In genomic region chr15:92884813-92885461, GRCh38 we compare ENCODE assay signal across 8 cellular contexts. TPM values are rescaled to one million over a fixed set of nuclear protein-coding genes. Genes with fewer than 3 reads are reported as not detected.
DNase-seq lines count a peak whose midpoint lies in the region; ATAC-seq, FAIRE-seq and TF ChIP-seq lines count a peak whose summit lies in the region.

No MANE protein-coding gene starts in this region.

- CTCF ChIA-PET in Panc1 (lab: Charles Lee) = interaction anchor here (0.7 kb wide), 1 partner anchor 15 kb away, joined by 5 read pairs; no protein-coding TSS in a partner anchor
- CTCF ChIA-PET in H1 (lab: Charles Lee; ENCODE audit: partially characterized antibody) = interaction anchor here (1.4 to 6.6 kb wide), 4 partner anchors 10 to 88 kb away, joined by 4 to 32 read pairs (median 8); partner anchors contain the start of gene CHD2

- intact Hi-C loops in Panc1 (cut with micrococcal nuclease; ENCODE audit: unreplicated experiment) = no loop called here
- intact Hi-C loops in posterior vena cava (cut with DNase I) = loop anchor here in 1 of 2 donors (5.0 kb wide), 2 partner anchors 53 to 78 kb away; no protein-coding TSS in a partner anchor

- no peak overlapping the region; the same call in 1 of the 2 replicates for H3K18ac ChIP-seq in H1 (ENCODE audit: extremely low read depth, low read length)

- H2BK15ac ChIP-seq in H1 (ENCODE audit: low read length) = no peak overlapping the region

- H3K9me2 ChIP-seq in GM23338 (ENCODE audit: insufficient read depth) = no peaks in the 10 kb centered on the region

- H3K9me3 Mint-ChIP-seq in GM23338 = peaks cover 2% of the 10 kb centered on the region; the same call in 1 of the 3 replicates

- TF ChIP-seq RAD21 in H1 (IDR thresholded peaks at IDR 0.05 in 1 of 2, conservative IDR thresholded peaks at IDR 0.05 in 1 of 2; ENCODE audit: low read depth in 2 of 2, low read length in 2 of 2) = no peak

- no peak for TF ChIP-seq POLR2A in H1 (IDR thresholded peaks at IDR 0.05; ENCODE audit: control extremely low read depth in 1 of 2, low read depth in 2 of 2, low read length in 2 of 2)

- no TSS peak for BruUV-seq in Panc1 (replicated peaks; lab: Mats Ljungman, UMichigan)

- no peak overlapping the region for H2BK5ac ChIP-seq in H1 (ENCODE audit: low read depth, low read length)

- no peak overlapping the region for H3K14ac ChIP-seq in H1 (ENCODE audit: insufficient read length)

- no peak overlapping the region for H3K23ac ChIP-seq in H1 (ENCODE audit: insufficient read length)

- 11% methylated on average over 3 of the region's 3 CpGs; no CpG with 5 or more reads in 1 of the 2 experiments for WGBS in H1 (ENCODE audit: extremely low coverage in 1 of 2, insufficient coverage in 1 of 2, insufficient read length in 1 of 2, insufficient replicate concordance in 2 of 2, low coverage in 1 of 2, low lambda C conversion rate in 2 of 2, missing lambda C conversion rate in 1 of 2), 2 experiments

- POLR2A ChIA-PET in Panc1 (lab: Charles Lee) = interaction anchor here (0.5 to 4.6 kb wide), 6 partner anchors 16 to 100 kb away, joined by 3 to 84 read pairs (median 6); partner anchors contain the start of gene CHD2
- POLR2A ChIA-PET in H1 (lab: Charles Lee; ENCODE audit: partially characterized antibody) = interaction anchor here (0.8 to 19.4 kb wide), 13 partner anchors 9 to 87 kb away, joined by 3 to 255 read pairs (median 5); partner anchors contain the start of gene CHD2

- no peak overlapping the region for H3K56ac ChIP-seq in H1 (replicated peaks; ENCODE audit: insufficient read length, low read depth, low read length)

- peak overlapping the region; percentile 54 for H4K5ac ChIP-seq in H1 (ENCODE audit: insufficient read length, low read depth, low read length)

- H3K27me3 ChIP-seq in GM23338 (ENCODE audit: insufficient read depth) = no peaks in the 10 kb centered on the region
- H3K27me3 ChIP-seq in Panc1 (ENCODE audit: control insufficient read depth, insufficient read depth, low read length) = no peaks in the 10 kb centered on the region
- H3K27me3 ChIP-seq in H1 (replicated peaks in 1 of 4; ENCODE audit: control insufficient read depth in 3 of 4, extremely low read depth in 1 of 4, insufficient read depth in 3 of 4, low read length in 3 of 4) = no peaks in the 10 kb centered on the region
- H3K27me3 ChIP-seq in osteoblast (ENCODE audit: insufficient read depth, low read length) = no peaks in the 10 kb centered on the region

- H3K4me2 ChIP-seq in GM23338 = peak overlapping the region; percentile 77
- H3K4me2 ChIP-seq in H1 (ENCODE audit: insufficient read depth in 1 of 2, low read depth in 2 of 2, low read length in 2 of 2) = peak overlapping the region; percentile 45 to 67
- peak overlapping the region; percentile 93 for H3K4me2 ChIP-seq in osteoblast (ENCODE audit: insufficient read depth, low read length)

- peaks cover 47% of the 10 kb centered on the region for H3K4me1 Mint-ChIP-seq in GM23338

- H3K4me3 Mint-ChIP-seq in GM23338 = peak overlapping the region; percentile 98

- H3K4me3 ChIP-seq in GM23338 = peak overlapping the region; percentile 68
- peak overlapping the region; percentile 85 for H3K4me3 ChIP-seq in Panc1 (ENCODE audit: low read depth in 2 of 2, low read length in 2 of 2)
- H3K4me3 ChIP-seq in H1 (ENCODE audit: extremely low read depth in 1 of 4, insufficient read depth in 2 of 4, low read depth in 3 of 4, low read length in 4 of 4) = peak overlapping the region; percentile 86 to 100 (median 92)
- H3K4me3 ChIP-seq in osteoblast (ENCODE audit: insufficient read depth, low read length) = peak overlapping the region; percentile 93

- H3K9me3 ChIP-seq in Panc1 (ENCODE audit: control insufficient read depth, insufficient read depth, low read depth, low read length) = no peaks in the 10 kb centered on the region
- H3K9me3 ChIP-seq in H1 (ENCODE audit: insufficient read depth in 2 of 2, low read depth in 1 of 2, low read length in 1 of 2) = no peaks in the 10 kb centered on the region
- H3K9me3 ChIP-seq in osteoblast (ENCODE audit: low read depth, low read length) = no peaks in the 10 kb centered on the region

- H2AK5ac ChIP-seq in H1 (ENCODE audit: low read depth, low read length) = no peak overlapping the region

- H3K36me3 Mint-ChIP-seq in GM23338 (ENCODE audit: low read depth) = peaks cover 65% of the 10 kb centered on the region

- H2BK120ac ChIP-seq in H1 (replicated peaks; ENCODE audit: low read depth, low read length) = no peak overlapping the region

- H3K23me2 ChIP-seq in H1 (ENCODE audit: low read depth, low read length) = peaks cover 4% of the 10 kb centered on the region; the same call in 1 of the 2 replicates

- H3K79me2 ChIP-seq in GM23338 (replicated peaks; ENCODE audit: insufficient read depth) = peaks cover 70% of the 10 kb centered on the region
- H3K79me2 ChIP-seq in H1 (ENCODE audit: control insufficient read depth in 1 of 2, insufficient read depth in 2 of 2, low read length in 2 of 2) = peaks cover 14 to 72% of the 10 kb centered on the region in 2 experiments
- peaks cover 71% of the 10 kb centered on the region for H3K79me2 ChIP-seq in osteoblast (ENCODE audit: insufficient read depth, low read length)

- H2AFZ ChIP-seq in GM23338 (no peak overlapping the region), H1 (ENCODE audit: low read length) (no peak overlapping the region), osteoblast (ENCODE audit: low read length) (no peak overlapping the region)

- peak overlapping the region; percentile 95 for H3K27ac Mint-ChIP-seq in GM23338

- peaks cover 9% of the 10 kb centered on the region for H4K20me1 ChIP-seq in GM23338 (replicated peaks; ENCODE audit: insufficient read depth)
- H4K20me1 ChIP-seq in H1 (replicated peaks in 1 of 2; ENCODE audit: control insufficient read depth in 1 of 2, insufficient read depth in 2 of 2, low read length in 2 of 2) = no peaks in the 10 kb centered on the region
- peaks cover 16% of the 10 kb centered on the region for H4K20me1 ChIP-seq in osteoblast (ENCODE audit: insufficient read depth, low read length)

- H3K9ac ChIP-seq in H1 (replicated peaks in 1 of 4; ENCODE audit: extremely low read depth in 1 of 4, low read depth in 3 of 4, low read length in 3 of 4) = peak overlapping the region in 3 of 4 experiments; percentile 68 to 92 (median 71); a peak in 4 of 7 replicates

- H3K36me3 ChIP-seq in GM23338 (ENCODE audit: insufficient read depth) (peaks cover 24% of the 10 kb centered on the region), Panc1 (ENCODE audit: control insufficient read depth, insufficient read depth, low read length) (peaks cover 67% of the 10 kb centered on the region), H1 (ENCODE audit: control insufficient read depth in 2 of 4, insufficient read depth in 4 of 4, low read length in 3 of 4) (peaks cover 8 to 54% (median 33%) of the 10 kb centered on the region in 4 experiments), osteoblast (ENCODE audit: insufficient read depth, low read length) (peaks cover 35% of the 10 kb centered on the region)

- no peak for FAIRE-seq in H1 (lab: Jason Lieb, UNC)

- no peaks in the 10 kb centered on the region; the same call in 1 of the 2 replicates for H3F3A ChIP-seq in GM23338 (replicated peaks; ENCODE audit: low read depth)

- DNase-seq in GM23338 (ENCODE audit: low spot score) = no peak
- no peak for DNase-seq in Panc1 (ENCODE audit: low read depth, low spot score)
- no peak for DNase-seq in H1 (ENCODE audit: low read depth in 1 of 2, low spot score in 2 of 2)
- DNase-seq in osteoblast (ENCODE audit: insufficient read length, low spot score, missing footprints) = peak; percentile 84
- DNase-seq in DMS114 treated with DMSO at 0.1 percent for 48 hours (lab: John Stamatoyannopoulos, UW; ENCODE audit: unreplicated experiment) = no peak
- no peak for DNase-seq in posterior vena cava (ENCODE audit: low spot score)
- DNase-seq in GF-D8 (lab: John Stamatoyannopoulos, UW) = no peak

- TF ChIP-seq CTCF in GM23338 (conservative IDR thresholded peaks at IDR 0.05; ENCODE audit: low read depth in 2 of 2) = no peak
- no peak for TF ChIP-seq CTCF in Panc1 (IDR thresholded peaks at IDR 0.05)
- TF ChIP-seq CTCF in H1 (IDR thresholded peaks at IDR 0.05; ENCODE audit: control extremely low read depth in 1 of 3, insufficient read depth in 1 of 3, low read depth in 1 of 3, low read length in 3 of 3) = no peak
- TF ChIP-seq CTCF in osteoblast (IDR thresholded peaks at IDR 0.05; ENCODE audit: extremely low read depth, low read depth, low read length) = no peak

- H3K79me1 ChIP-seq in H1 (ENCODE audit: low read depth, low read length) = no peaks in the 10 kb centered on the region

- H3K4ac ChIP-seq in H1 (replicated peaks; ENCODE audit: insufficient read length, low read depth, low read length) = no peak overlapping the region

- no peak overlapping the region for H4K8ac ChIP-seq in H1 (ENCODE audit: extremely low read depth, insufficient read depth, low read length)

- H3K27me3 Mint-ChIP-seq in GM23338 (ENCODE audit: insufficient read depth, low read depth, poor library complexity) = peaks cover 20% of the 10 kb centered on the region

- H4K91ac ChIP-seq in H1 (replicated peaks; ENCODE audit: insufficient read length, low read length) = no peak overlapping the region

- H3K4me1 ChIP-seq in GM23338 (ENCODE audit: insufficient read depth) (peaks cover 27% of the 10 kb centered on the region), Panc1 (ENCODE audit: control insufficient read depth, insufficient read depth, low read length) (peaks cover 44% of the 10 kb centered on the region), H1 (replicated peaks in 1 of 4; ENCODE audit: control insufficient read depth in 3 of 4, insufficient read depth in 4 of 4, low read length in 3 of 4) (peaks cover 9 to 19% (median 14%) of the 10 kb centered on the region in 4 experiments; a peak in 5 of 7 replicates), osteoblast (ENCODE audit: insufficient read depth, low read length) (peaks cover 37% of the 10 kb centered on the region)

- no peak for TF ChIP-seq EP300 in H1 (IDR thresholded peaks at IDR 0.05; ENCODE audit: borderline replicate concordance in 1 of 2, low read depth in 2 of 2, low read length in 2 of 2)

- H2BK20ac ChIP-seq in H1 (ENCODE audit: low read length) = no peak overlapping the region

- in situ Hi-C loops in Panc1 (cut with HindIII; ENCODE audit: low pct_unique_long_range_greater_than_20kb, low sequenced_read_pairs) = no loop called here

- ATAC-seq in GM23338 (no peak), Panc1 (no peak), HG02588 (IDR thresholded peaks at IDR 0.05; ENCODE audit: unreplicated experiment) (no peak)

- peak overlapping the region; percentile 86 for H3K27ac ChIP-seq in GM23338 (ENCODE audit: low read depth)
- peak overlapping the region; percentile 98 for H3K27ac ChIP-seq in Panc1 (ENCODE audit: low read length)
- H3K27ac ChIP-seq in H1 (ENCODE audit: low read depth, low read length) = peak overlapping the region; percentile 33; the same call in 1 of the 2 replicates
- peak overlapping the region; percentile 90 for H3K27ac ChIP-seq in osteoblast (ENCODE audit: low read depth, low read length)

- no peak overlapping the region for H2BK12ac ChIP-seq in H1 (ENCODE audit: low read depth, low read length)

RNA-seq across cellular contexts. Expression of gene CHD2, which starts 15.2 kb away (rescaled TPM):
- 108 and 119 TPM in 2 replicates for total RNA-seq in GM23338 (2014; rRNA removed; shearing (Covaris generic))
- polyA plus RNA-seq in GM23338 (2016; fragmentation: Nextera tagmentation; extraction: Ambion mirVana) (112 and 130 TPM in 2 replicates), H1 (2011; rRNA removed) (28.8 and 45.7 TPM in 2 replicates)
- total RNA-seq in Panc1 (2021; ENCODE audit: unreplicated experiment) (81.8 TPM), osteoblast (94.0 and 98.8 TPM in 2 replicates), posterior vena cava (100 to 1,000 TPM in 1 of 2 donors, 10 to 100 TPM in 1; 94.5 to 104 TPM)
- 43.9 TPM for polyA plus RNA-seq in Panc1 (2012; ENCODE audit: insufficient read length)
- total RNA-seq in H1 (2021; fragmentation: NEBNext Ultra II Directional; extraction: Animal tissue kit (Norgen Biotek cat#: 25700)) = 70.0 and 75.9 TPM in 2 replicates
- polyA plus RNA-seq in H1 (2011; cell fraction: cytosol; rRNA removed) = 46.3 TPM
- 145 TPM for polyA plus RNA-seq in H1 (2011; cell fraction: nucleus; rRNA removed)
- polyA plus RNA-seq in H1 (2012, experiment 1 of 2) = 34.2 to 46.0 TPM (median 42.9 TPM) in 4 replicates
- 3.4 TPM for polyA plus RNA-seq in H1 (2012, experiment 2 of 2)
- polyA plus RNA-seq in H1 (2013, experiment 1 of 2) = 49.2 TPM
- polyA plus RNA-seq in H1 (2013, experiment 2 of 2) = 36.7 TPM
- polyA minus RNA-seq in H1 (2011; rRNA and poly(A)+ RNA removed) = 72.5 and 82.6 TPM in 2 replicates
- polyA minus RNA-seq in H1 (2011; cell fraction: cytosol; rRNA and poly(A)+ RNA removed) = 53.7 TPM
- polyA minus RNA-seq in H1 (2011; cell fraction: nucleus; rRNA and poly(A)+ RNA removed) = 250 TPM

Comparison
In these comparisons a context has a peak if more than half of its experiments do, and no peak if none do; other contexts are left out.
1. H3K27ac ChIP-seq: peak in every context shown above with its lines; median percentile 98 in Panc1; 90 in osteoblast; 86 in GM23338; 33 in H1.